Comparison of ENCODE assay signal across 34 cellular contexts in genomic region chr5:130627145-130627544, GRCh38.
"Had no signal": no experiment of that assay in that cellular context is flagged by ENCODE, and none has a peak within 500 bp of the region (broad histone marks: within the 10 kb centered on the region; RNA-seq: fewer than 3 reads in every experiment).

No MANE protein-coding gene starts in this region.

- H3K4me3 ChIP-seq: MG63 had no signal

- H3K36me3 ChIP-seq: MG63 had no signal

- DNase-seq: Karpas-422, Kasumi-1, MG63, MM.1S, MV-4-11, NCI-H1048, NCI-H1092, NCI-H1092 treated with DMSO at 0.1 percent for 48 hours, NCI-H1105, NCI-H1105 treated with DMSO at 0.1 percent for 48 hours, NCI-H1417, NCI-H1417 treated with DMSO at 0.1 percent for 48 hours, NCI-H1436, NCI-H1436 treated with DMSO at 0.1 percent for 48 hours, NCI-H146, NCI-H1694, NCI-H1694 treated with DMSO at 0.1 percent for 48 hours, NCI-H187, NCI-H187 treated with DMSO at 0.1 percent for 48 hours, NCI-H1930, NCI-H2029, NCI-H2029 treated with DMSO at 0.1 percent for 48 hours, NCI-H2081, NCI-H2081 treated with DMSO at 0.1 percent for 48 hours, NCI-H2107, NCI-H2171, NCI-H2171 treated with DMSO at 0.1 percent for 48 hours, NCI-H2227 treated with DMSO at 0.1 percent for 48 hours, NCI-H226, NCI-H345, NCI-H446, NCI-H446 treated with DMSO at 0.1 percent for 48 hours, NCI-H510A, NCI-H510A treated with DMSO at 0.1 percent for 48 hours had no signal

- H3K27me3 ChIP-seq: MG63 had no signal
